8 cellular contexts compared by ENCODE assay signal in genomic region chr16:8621221-8621571, GRCh38. TPM values are rescaled to one million over a fixed set of nuclear protein-coding genes. Genes with fewer than 3 reads are reported as not detected.
A peak's percentile ranks its signal among the peaks of the same experiment; 100 is the strongest.
DNase-seq lines count a peak whose midpoint lies in the region; ATAC-seq and TF ChIP-seq lines count a peak whose summit lies in the region.

No MANE protein-coding gene starts in this region.

- intact Hi-C loops in Panc1 (cut with micrococcal nuclease; ENCODE audit: unreplicated experiment): no loop called here
- intact Hi-C loops in esophagus squamous epithelium (cut with DNase I): no loop called here

- H3K27ac ChIP-seq in Panc1 (ENCODE audit: low read length) (peak overlapping the region; percentile 86), esophagus squamous epithelium (peak overlapping the region; percentile 88 to 95 (median 93))

- H3K27me3 ChIP-seq in GM06990 (replicated peaks; ENCODE audit: control insufficient read depth, insufficient read depth, low read length): no peaks in the 10 kb centered on the region; the same call in 1 of the 2 replicates
- no peaks in the 10 kb centered on the region; the same call in 1 of the 2 replicates for H3K27me3 ChIP-seq in Panc1 (ENCODE audit: control insufficient read depth, insufficient read depth, low read length)
- peaks cover 0 to 1% (median 0%) of the 10 kb centered on the region in 4 donors for H3K27me3 ChIP-seq in esophagus squamous epithelium

- BruUV-seq in Panc1 (replicated peaks; lab: Mats Ljungman, UMichigan): no TSS peak

- DNase-seq in GM06990 (ENCODE audit: extremely low read depth, insufficient read length): no peak
- DNase-seq in Panc1 (ENCODE audit: low read depth, low spot score): no peak
- DNase-seq in esophagus squamous epithelium (lab: John Stamatoyannopoulos, UW): no peak
- DNase-seq in progenitor cell of endocrine pancreas (ENCODE audit: low spot score, unreplicated experiment): no peak
- no peak for DNase-seq in NOMO-1 (lab: John Stamatoyannopoulos, UW; ENCODE audit: unreplicated experiment in 2 of 2)
- no peak for DNase-seq in erythroblast (lab: John Stamatoyannopoulos, UW)

- H3K27ac Mint-ChIP-seq in progenitor cell of endocrine pancreas: peak overlapping the region; percentile 99

- in situ Hi-C loops in Panc1 (cut with HindIII; ENCODE audit: low pct_unique_long_range_greater_than_20kb, low sequenced_read_pairs): no loop called here

- H3K9me3 ChIP-seq in Panc1 (ENCODE audit: control insufficient read depth, insufficient read depth, low read depth, low read length) (no peaks in the 10 kb centered on the region), esophagus squamous epithelium (no peaks in the 10 kb centered on the region)

- TF ChIP-seq POLR2A in esophagus squamous epithelium (IDR thresholded peaks at IDR 0.05) (no peak), erythroblast (IDR thresholded peaks at IDR 0.05; ENCODE audit: low read length) (no peak)

- CTCF ChIA-PET in Panc1 (lab: Charles Lee): no interaction called here

- H3K36me3 Mint-ChIP-seq in progenitor cell of endocrine pancreas (ENCODE audit: insufficient read depth): peaks cover 5% of the 10 kb centered on the region

- WGBS in esophagus squamous epithelium, 2 donors: 24 to 33% methylated on average over 7 to 8 of the region's 12 CpGs

- peak overlapping the region; percentile 98 for H3K4me3 Mint-ChIP-seq in progenitor cell of endocrine pancreas (ENCODE audit: low read depth)

- peaks cover 9% of the 10 kb centered on the region for H3K4me1 Mint-ChIP-seq in progenitor cell of endocrine pancreas (ENCODE audit: low read depth)

- H3K4me3 ChIP-seq in GM06990 (replicated peaks; ENCODE audit: low read depth, low read length) (peak overlapping the region; percentile 97), Panc1 (ENCODE audit: low read depth in 2 of 2, low read length in 2 of 2) (peak overlapping the region; percentile 91 to 95), esophagus squamous epithelium (peak overlapping the region; percentile 83 to 95 (median 90))

- ATAC-seq in Panc1 (peak; percentile 28; the same call in 1 of the 2 replicates), HG02588 (IDR thresholded peaks at IDR 0.05; ENCODE audit: unreplicated experiment) (no peak), HG03378 (IDR thresholded peaks at IDR 0.05; ENCODE audit: unreplicated experiment) (no peak)

- no peak for TF ChIP-seq CTCF in GM06990 (IDR thresholded peaks at IDR 0.05; ENCODE audit: insufficient read depth, low read length, poor library complexity, severe bottlenecking)
- no peak for TF ChIP-seq CTCF in Panc1 (IDR thresholded peaks at IDR 0.05)
- no peak for TF ChIP-seq CTCF in esophagus squamous epithelium (IDR thresholded peaks at IDR 0.05)
- no peak for TF ChIP-seq CTCF in progenitor cell of endocrine pancreas (IDR thresholded peaks at IDR 0.05; ENCODE audit: unreplicated experiment)

- no peaks in the 10 kb centered on the region for H3K27me3 Mint-ChIP-seq in progenitor cell of endocrine pancreas

- H3K36me3 ChIP-seq in GM06990 (ENCODE audit: control insufficient read depth, insufficient read depth, low read length) (peaks cover 3% of the 10 kb centered on the region), Panc1 (ENCODE audit: control insufficient read depth, insufficient read depth, low read length) (peaks cover 3% of the 10 kb centered on the region; the same call in 1 of the 2 replicates), esophagus squamous epithelium (peaks cover 0 to 25% (median 2%) of the 10 kb centered on the region in 3 donors)

- no peaks in the 10 kb centered on the region for H3K4me1 ChIP-seq in Panc1 (ENCODE audit: control insufficient read depth, insufficient read depth, low read length)
- H3K4me1 ChIP-seq in esophagus squamous epithelium: peaks cover 3 to 33% (median 20%) of the 10 kb centered on the region in 3 donors

- no peaks in the 10 kb centered on the region for H3K9me3 Mint-ChIP-seq in progenitor cell of endocrine pancreas (ENCODE audit: low read depth)

- POLR2A ChIA-PET in Panc1 (lab: Charles Lee): no interaction called here

RNA-seq across cellular contexts. Expression of gene METTL22, which starts 0.3 kb away (rescaled TPM):
- 31.8 TPM for total RNA-seq in Panc1 (2021; ENCODE audit: unreplicated experiment)
- 23.6 TPM for polyA plus RNA-seq in Panc1 (2012; ENCODE audit: insufficient read length)
- total RNA-seq in esophagus squamous epithelium: 10 to 100 TPM in 3 of 4 donors, 1 to 10 TPM in 1; 4.9 to 28.4 (median 13.0) TPM
- 55.4 and 56.5 TPM in 2 replicates for total RNA-seq in progenitor cell of endocrine pancreas

RNA-seq across cellular contexts. Expression of gene TMEM114, which starts 30.9 kb away (rescaled TPM):
- total RNA-seq in Panc1 (2021; ENCODE audit: unreplicated experiment) (not detected), esophagus squamous epithelium (not detected), progenitor cell of endocrine pancreas (1.8 TPM in 2 replicates)
- not detected for polyA plus RNA-seq in Panc1 (2012; ENCODE audit: insufficient read length)

RNA-seq across cellular contexts. Expression of gene ABAT, which starts 53.2 kb away (rescaled TPM):
- total RNA-seq in Panc1 (2021; ENCODE audit: unreplicated experiment): 0.77 TPM
- 0.78 TPM for polyA plus RNA-seq in Panc1 (2012; ENCODE audit: insufficient read length)
- total RNA-seq in esophagus squamous epithelium: 10 to 100 TPM in 2 of 4 donors, 1 to 10 TPM in 2; 2.9 to 14.5 (median 9.1) TPM
- total RNA-seq in progenitor cell of endocrine pancreas: 24.7 and 26.7 TPM in 2 replicates
